ENCODE assay signal across 8 cellular contexts in genomic region chr4:165301833-165302232, GRCh38. TPM values are rescaled to one million over a fixed set of nuclear protein-coding genes. Genes with fewer than 3 reads are reported as not detected.
DNase-seq lines count a peak whose midpoint lies in the region; ATAC-seq and TF ChIP-seq lines count a peak whose summit lies in the region.

No MANE protein-coding gene starts in this region.

- peak overlapping the region; percentile 58 for H3K4me2 ChIP-seq in Karpas-422 (ENCODE audit: low read depth, low read length, poor library complexity, severe bottlenecking)

- TF ChIP-seq POLR2A in spleen (IDR thresholded peaks at IDR 0.05): no peak

- peak overlapping the region; percentile 76 for H3K27ac Mint-ChIP-seq in dendritic cell treated with granulocyte-macrophage colony-stimulating factor and Interleukin-4, amounts not matched to agents 40 ng/mL and 50 ng/mL, for 4 days
- no peak overlapping the region for H3K27ac Mint-ChIP-seq in Caco-2 (ENCODE audit: unreplicated experiment)

- no peak overlapping the region for H2AFZ ChIP-seq in Karpas-422 (ENCODE audit: low read length)

- H3K36me3 ChIP-seq in Karpas-422 (ENCODE audit: insufficient read depth, low read length): peaks cover 25% of the 10 kb centered on the region; the same call in 1 of the 2 replicates
- peaks cover 0 to 54% (median 21%) of the 10 kb centered on the region in 6 donors for H3K36me3 ChIP-seq in spleen
- no peaks in the 10 kb centered on the region for H3K36me3 ChIP-seq in Caco-2 (ENCODE audit: control insufficient read depth, insufficient read depth, low read length)

- peak; percentile 44 for DNase-seq in GM13976 (ENCODE audit: low spot score)
- peak; percentile 59 for DNase-seq in Karpas-422
- DNase-seq in spleen: no peak
- DNase-seq in midbrain (lab: John Stamatoyannopoulos, UW): no peak
- no peak for DNase-seq in Caco-2

- no peaks in the 10 kb centered on the region for H4K20me1 ChIP-seq in Karpas-422 (ENCODE audit: insufficient read depth, low read depth, low read length)

- peaks cover 67% of the 10 kb centered on the region for H3K79me2 ChIP-seq in Karpas-422 (ENCODE audit: low read length)

- in situ Hi-C loops in GM13976 (cut with MboI; ENCODE audit: low sequenced_read_pairs, unreplicated experiment): no loop called here

- H3K9me2 ChIP-seq in Karpas-422 (replicated peaks; ENCODE audit: insufficient read depth, low read length): no peaks in the 10 kb centered on the region

- H3K4me3 ChIP-seq in Karpas-422 (ENCODE audit: low read length) (0 out of 2 replicates have a peak overlapping the region, but pooled peaks have one; percentile 44), spleen (peak overlapping the region in 3 of 8 donors; percentile 5 to 20 (median 12)), Caco-2 (ENCODE audit: low read depth, low read length) (no peak overlapping the region)

- POLR2A ChIA-PET in Caco-2 (lab: Charles Lee): no interaction called here

- H3K27ac ChIP-seq in Karpas-422 (ENCODE audit: low read length) (peak overlapping the region; percentile 16; the same call in 1 of the 2 replicates), spleen (peak overlapping the region in 5 of 8 donors; percentile 12 to 52 (median 34))

- intact Hi-C loops in dendritic cell treated with granulocyte-macrophage colony-stimulating factor and Interleukin-4, amounts not matched to agents 40 ng/mL and 50 ng/mL, for 4 days (cut with micrococcal nuclease): no loop called here
- intact Hi-C loops in spleen (cut with DNase I; ENCODE audit: low total_unique reads): no loop called here
- intact Hi-C loops in Caco-2 (cut with micrococcal nuclease; ENCODE audit: unreplicated experiment): no loop called here

- peak overlapping the region; percentile 45 for H3K9ac ChIP-seq in Karpas-422 (ENCODE audit: low read length)

- H3K9me3 Mint-ChIP-seq in dendritic cell treated with granulocyte-macrophage colony-stimulating factor and Interleukin-4, amounts not matched to agents 40 ng/mL and 50 ng/mL, for 4 days: no peaks in the 10 kb centered on the region
- no peaks in the 10 kb centered on the region for H3K9me3 Mint-ChIP-seq in Caco-2 (ENCODE audit: unreplicated experiment)

- H3K27me3 ChIP-seq in Karpas-422 (ENCODE audit: low read length) (no peaks in the 10 kb centered on the region), spleen (replicated peaks in 1 of 7) (no peaks in the 10 kb centered on the region), Caco-2 (replicated peaks; ENCODE audit: control insufficient read depth, insufficient read depth, low read length) (no peaks in the 10 kb centered on the region)

- peaks cover 37% of the 10 kb centered on the region for H3K36me3 Mint-ChIP-seq in dendritic cell treated with granulocyte-macrophage colony-stimulating factor and Interleukin-4, amounts not matched to agents 40 ng/mL and 50 ng/mL, for 4 days (ENCODE audit: low read depth)
- peaks cover 7% of the 10 kb centered on the region for H3K36me3 Mint-ChIP-seq in Caco-2 (ENCODE audit: insufficient read depth, unreplicated experiment)

- H3K4me1 Mint-ChIP-seq in dendritic cell treated with granulocyte-macrophage colony-stimulating factor and Interleukin-4, amounts not matched to agents 40 ng/mL and 50 ng/mL, for 4 days (ENCODE audit: low read depth): peaks cover 19% of the 10 kb centered on the region
- no peaks in the 10 kb centered on the region for H3K4me1 Mint-ChIP-seq in Caco-2 (ENCODE audit: low read depth, unreplicated experiment)

- peak overlapping the region; percentile 74 for H3K4me3 Mint-ChIP-seq in dendritic cell treated with granulocyte-macrophage colony-stimulating factor and Interleukin-4, amounts not matched to agents 40 ng/mL and 50 ng/mL, for 4 days
- H3K4me3 Mint-ChIP-seq in Caco-2 (ENCODE audit: unreplicated experiment): no peak overlapping the region

- TF ChIP-seq CTCF in GM13976 (IDR thresholded peaks at IDR 0.05; ENCODE audit: borderline replicate concordance, control extremely low read depth, extremely low read depth, insufficient read depth, missing control alignments) (no peak), spleen (IDR thresholded peaks at IDR 0.05 in 8 of 11, conservative IDR thresholded peaks at IDR 0.05 in 3 of 11) (no peak), Caco-2 (IDR thresholded peaks at IDR 0.05; ENCODE audit: insufficient read depth in 1 of 2, low read depth in 1 of 2, low read length in 1 of 2, severe bottlenecking in 1 of 2, unreplicated experiment in 1 of 2) (no peak)

- no TSS peak for BruUV-seq in Caco-2 (replicated peaks; lab: Mats Ljungman, UMichigan)

- CTCF ChIA-PET in Caco-2 (lab: Charles Lee): no interaction called here

- 5 to 17% (median 13%) methylated on average over 1 of the region's 1 CpG for WGBS in spleen, 5 donors

- H3K9me3 ChIP-seq in Karpas-422 (ENCODE audit: low read length) (no peaks in the 10 kb centered on the region), spleen (no peaks in the 10 kb centered on the region), Caco-2 (no peaks in the 10 kb centered on the region)

- ATAC-seq in GM21515 (IDR thresholded peaks at IDR 0.05; ENCODE audit: unreplicated experiment): peak; percentile 85
- ATAC-seq in esophagus mucosa: no peak

- H3K27me3 Mint-ChIP-seq in dendritic cell treated with granulocyte-macrophage colony-stimulating factor and Interleukin-4, amounts not matched to agents 40 ng/mL and 50 ng/mL, for 4 days: no peaks in the 10 kb centered on the region
- H3K27me3 Mint-ChIP-seq in Caco-2 (ENCODE audit: insufficient read depth, unreplicated experiment): no peaks in the 10 kb centered on the region

- H3K4me1 ChIP-seq in Karpas-422 (ENCODE audit: low read length) (peaks cover 28% of the 10 kb centered on the region), spleen (peaks cover 0 to 48% (median 12%) of the 10 kb centered on the region in 6 donors), Caco-2 (no peaks in the 10 kb centered on the region)

RNA-seq across cellular contexts. Expression of gene MSMO1, which starts 25.6 kb away (rescaled TPM):
- 158 and 345 TPM in 2 replicates for total RNA-seq in Karpas-422 (2014; rRNA removed; shearing (Covaris generic); ENCODE audit: low replicate concordance)
- 10 to 100 TPM; 14.1 to 27.4 (median 18.7) TPM for total RNA-seq in spleen
- polyA plus RNA-seq in spleen: 10 to 100 TPM; 11.0 to 20.6 (median 16.5) TPM
- 173 TPM for total RNA-seq in esophagus mucosa
- 80.5 and 91.1 TPM in 2 replicates for total RNA-seq in Caco-2 (2022)

Comparison
In these comparisons a context has a peak if more than half of its experiments do, and no peak if none do; other contexts are left out.
1. DNase-seq: peak in GM13976 (single experiment) and Karpas-422 (single experiment); none in spleen (single experiment), midbrain (single experiment) and Caco-2 (0 of 2).